In the genomic region with DNA sequence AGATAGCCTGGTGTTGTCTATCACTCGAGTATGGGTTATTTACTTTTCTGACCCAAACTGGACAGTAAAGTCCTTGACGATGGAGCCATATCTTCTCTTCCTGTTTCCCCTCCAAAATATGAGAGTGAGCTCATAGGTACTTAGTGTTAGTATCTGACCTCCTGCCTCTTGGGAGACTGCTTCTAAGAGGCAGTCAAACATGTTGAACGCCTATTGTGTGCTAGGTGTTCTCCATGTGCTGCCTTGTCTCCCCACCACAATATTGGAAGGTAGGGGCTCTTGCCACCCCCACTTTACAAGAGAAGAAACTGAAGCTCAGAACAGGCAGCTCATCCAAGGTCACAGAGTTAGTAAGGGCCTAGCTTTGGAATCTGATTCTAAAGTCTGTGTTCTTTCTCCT, we compare ENCODE assay signal across 23 cellular contexts.
"Had no signal": no experiment of that assay in that cellular context is flagged by ENCODE, and none has a peak within 500 bp of the region (broad histone marks: within the 10 kb centered on the region; RNA-seq: fewer than 3 reads in every experiment).

No MANE protein-coding gene starts in this region.

- H3K27me3 ChIP-seq: brain microvascular endothelial cell, right lobe of liver, vagina had no signal

- H3K27me3 Mint-ChIP-seq: activated CD4-positive, alpha-beta memory T cell treated with anti-CD3 and anti-CD28 coated beads for 36 hours; activated naive CD8-positive, alpha-beta T cell treated with anti-CD3 and anti-CD28 coated beads, Interleukin-2, amount 50 U/mL, for 24 hours; naive thymus-derived CD8-positive, alpha-beta T cell; stimulated activated naive B cell treated with anti-CD40 and anti-IgM and Interleukin-4, amounts not matched to agents 10 μg/mL and 1 μg/mL and 100 μg/mL, for 72 hours; type B pancreatic cell had no signal

- H3K27ac ChIP-seq: brain microvascular endothelial cell, lower lobe of right lung, parathyroid adenoma, right lobe of liver, thoracic aorta, vagina had no signal

- H3K36me3 ChIP-seq: brain microvascular endothelial cell, right lobe of liver had no signal

- DNase-seq: activated CD4-positive, alpha-beta memory T cell treated with anti-CD3 and anti-CD28 coated beads for 36 hours; activated CD4-positive, alpha-beta T cell treated with anti-CD3 and anti-CD28 coated beads for 4 hours; activated CD4-positive, CD25-positive, alpha-beta regulatory T cell; activated gamma-delta T cell; activated naive CD4-positive, alpha-beta T cell treated with anti-CD3 and anti-CD28 coated beads, Interleukin-2, amount 50 U/mL, for 16 hours; activated naive CD8-positive, alpha-beta T cell treated with anti-CD3 and anti-CD28 coated beads, Interleukin-2, amount 50 U/mL, for 24 hours; activated T-cell treated with anti-CD3 and anti-CD28 coated beads for 4 hours; brain microvascular endothelial cell; cerebellar nuclear complex; cortex of kidney; kidney; lower lobe of right lung; naive thymus-derived CD8-positive, alpha-beta T cell; right lobe of liver; small intestine; stimulated activated CD4-positive, alpha-beta T cell treated with anti-CD3 and anti-CD28 coated beads, Interleukin-2, amount 100 ng/mL, for 24 hours; stimulated activated naive B cell treated with anti-CD40 and anti-IgM and Interleukin-4, amounts not matched to agents 10 μg/mL and 1 μg/mL and 100 μg/mL, for 72 hours had no signal

- ATAC-seq: activated naive CD8-positive, alpha-beta T cell treated with anti-CD3 and anti-CD28 coated beads, Interleukin-2, amount 50 U/mL, for 24 hours; lower lobe of right lung; naive thymus-derived CD8-positive, alpha-beta T cell; right lobe of liver; stimulated activated naive B cell treated with anti-CD40 and anti-IgM and Interleukin-4, amounts not matched to agents 10 μg/mL and 1 μg/mL and 100 μg/mL, for 72 hours had no signal

- H3K9me3 Mint-ChIP-seq: activated CD4-positive, alpha-beta memory T cell treated with anti-CD3 and anti-CD28 coated beads for 36 hours; activated naive CD8-positive, alpha-beta T cell treated with anti-CD3 and anti-CD28 coated beads, Interleukin-2, amount 50 U/mL, for 24 hours; naive thymus-derived CD8-positive, alpha-beta T cell; stimulated activated naive B cell treated with anti-CD40 and anti-IgM and Interleukin-4, amounts not matched to agents 10 μg/mL and 1 μg/mL and 100 μg/mL, for 72 hours; T-helper 1 cell treated with Interleukin-12 subunit alpha and Interleukin-12 subunit beta and Interleukin-4 antibody, amounts not matched to agents 30 μg/mL and 1 μg/mL, for 36 hours; type B pancreatic cell had no signal

- H3K4me3 Mint-ChIP-seq: activated CD4-positive, alpha-beta memory T cell treated with anti-CD3 and anti-CD28 coated beads for 36 hours; activated naive CD8-positive, alpha-beta T cell treated with anti-CD3 and anti-CD28 coated beads, Interleukin-2, amount 50 U/mL, for 24 hours; endodermal cell; naive thymus-derived CD8-positive, alpha-beta T cell; stimulated activated naive B cell treated with anti-CD40 and anti-IgM and Interleukin-4, amounts not matched to agents 10 μg/mL and 1 μg/mL and 100 μg/mL, for 72 hours; T-helper 1 cell treated with Interleukin-12 subunit alpha and Interleukin-12 subunit beta and Interleukin-4 antibody, amounts not matched to agents 30 μg/mL and 1 μg/mL, for 36 hours; type B pancreatic cell had no signal

- H3K9me3 ChIP-seq: lower lobe of right lung, right lobe of liver, thoracic aorta, vagina had no signal

- H3K27ac Mint-ChIP-seq: activated CD4-positive, alpha-beta memory T cell treated with anti-CD3 and anti-CD28 coated beads for 36 hours; activated naive CD8-positive, alpha-beta T cell treated with anti-CD3 and anti-CD28 coated beads, Interleukin-2, amount 50 U/mL, for 24 hours; endodermal cell; stimulated activated naive B cell treated with anti-CD40 and anti-IgM and Interleukin-4, amounts not matched to agents 10 μg/mL and 1 μg/mL and 100 μg/mL, for 72 hours; T-helper 1 cell treated with Interleukin-12 subunit alpha and Interleukin-12 subunit beta and Interleukin-4 antibody, amounts not matched to agents 30 μg/mL and 1 μg/mL, for 36 hours; type B pancreatic cell had no signal

- H3K4me3 ChIP-seq: lower lobe of right lung, right lobe of liver, thoracic aorta, vagina had no signal

- FAIRE-seq: kidney, small intestine had no signal
